9 cellular contexts compared by ENCODE assay signal in genomic region chr19:14563989-14564650, GRCh38. TPM values are rescaled to one million over a fixed set of nuclear protein-coding genes. Genes with fewer than 3 reads are reported as not detected.
DNase-seq lines count a peak whose midpoint lies in the region; ATAC-seq, FAIRE-seq and TF ChIP-seq lines count a peak whose summit lies in the region.
"Had no signal": no experiment of that assay in that cellular context is flagged by ENCODE, and none has a peak within 500 bp of the region (broad histone marks: within the 10 kb centered on the region; RNA-seq: fewer than 3 reads in every experiment).

No MANE protein-coding gene starts in this region.

- DNase-seq in D721Med (ENCODE audit: insufficient read length, low spot score) (peak; percentile 44), NCI-H69 (lab: John Stamatoyannopoulos, UW) (peak; percentile 58)
- DNase-seq in activated naive CD8-positive, alpha-beta T cell treated with anti-CD3 and anti-CD28 coated beads, Interleukin-2, amount 50 U/mL, for 24 hours = peak; percentile 64
- peak in 5 of 10 donors; percentile 16 to 44 (median 34) for DNase-seq in naive thymus-derived CD8-positive, alpha-beta T cell

- peaks cover 8% of the 10 kb centered on the region for H3K36me3 Mint-ChIP-seq in activated naive CD8-positive, alpha-beta T cell treated with anti-CD3 and anti-CD28 coated beads, Interleukin-2, amount 50 U/mL, for 24 hours (ENCODE audit: low read depth)
- peaks cover 0 to 44% (median 2%) of the 10 kb centered on the region in 3 donors for H3K36me3 Mint-ChIP-seq in naive thymus-derived CD8-positive, alpha-beta T cell

- H3K4me1 Mint-ChIP-seq in activated naive CD8-positive, alpha-beta T cell treated with anti-CD3 and anti-CD28 coated beads, Interleukin-2, amount 50 U/mL, for 24 hours = peaks cover 33% of the 10 kb centered on the region
- peaks cover 27 to 52% (median 35%) of the 10 kb centered on the region in 4 donors for H3K4me1 Mint-ChIP-seq in naive thymus-derived CD8-positive, alpha-beta T cell

- no peaks in the 10 kb centered on the region for H3K9me3 Mint-ChIP-seq in activated naive CD8-positive, alpha-beta T cell treated with anti-CD3 and anti-CD28 coated beads, Interleukin-2, amount 50 U/mL, for 24 hours
- no peaks in the 10 kb centered on the region for H3K9me3 Mint-ChIP-seq in naive thymus-derived CD8-positive, alpha-beta T cell

- TF ChIP-seq CTCF in D721Med (IDR thresholded peaks at IDR 0.05; ENCODE audit: insufficient read depth, missing control alignments) = no peak

- no peak overlapping the region for H3K4me3 Mint-ChIP-seq in activated naive CD8-positive, alpha-beta T cell treated with anti-CD3 and anti-CD28 coated beads, Interleukin-2, amount 50 U/mL, for 24 hours
- H3K4me3 Mint-ChIP-seq in naive thymus-derived CD8-positive, alpha-beta T cell = peak overlapping the region in 1 of 10 donors; percentile 53

- H3K27ac Mint-ChIP-seq in activated naive CD8-positive, alpha-beta T cell treated with anti-CD3 and anti-CD28 coated beads, Interleukin-2, amount 50 U/mL, for 24 hours = peak overlapping the region; percentile 78
- H3K27ac Mint-ChIP-seq in naive thymus-derived CD8-positive, alpha-beta T cell = peak overlapping the region in 5 of 10 donors; percentile 24 to 69 (median 49)

- peak; percentile 60 for ATAC-seq in activated naive CD8-positive, alpha-beta T cell treated with anti-CD3 and anti-CD28 coated beads, Interleukin-2, amount 50 U/mL, for 24 hours
- peak; percentile 34 to 65 for ATAC-seq in naive thymus-derived CD8-positive, alpha-beta T cell
- no peak for ATAC-seq in HG02623 (IDR thresholded peaks at IDR 0.05; ENCODE audit: unreplicated experiment)
- ATAC-seq in GM21737 (IDR thresholded peaks at IDR 0.05; ENCODE audit: unreplicated experiment) = no peak
- no peak for ATAC-seq in HG02884 (IDR thresholded peaks at IDR 0.05; ENCODE audit: unreplicated experiment)
- ATAC-seq in GM18858 (IDR thresholded peaks at IDR 0.05; ENCODE audit: unreplicated experiment) = no peak

- no peak for FAIRE-seq in D721Med (lab: Jason Lieb, UNC)

- no peaks in the 10 kb centered on the region for H3K27me3 Mint-ChIP-seq in activated naive CD8-positive, alpha-beta T cell treated with anti-CD3 and anti-CD28 coated beads, Interleukin-2, amount 50 U/mL, for 24 hours
- no peaks in the 10 kb centered on the region for H3K27me3 Mint-ChIP-seq in naive thymus-derived CD8-positive, alpha-beta T cell

- POLR2A ChIA-PET in naive thymus-derived CD8-positive, alpha-beta T cell (lab: Charles Lee) = interaction anchor here (0.6 kb wide), 1 partner anchor 197 kb away, joined by 3 read pairs; no protein-coding TSS in a partner anchor

RNA-seq across cellular contexts. Expression of gene NDUFB7, which starts 7.7 kb away (rescaled TPM):
- total RNA-seq in naive thymus-derived CD8-positive, alpha-beta T cell = 10 to 100 TPM; 61.6 to 64.6 TPM
- polyA plus RNA-seq in naive thymus-derived CD8-positive, alpha-beta T cell = 100 to 1,000 TPM; 209 to 236 (median 230) TPM

RNA-seq across cellular contexts. Expression of gene CLEC17A, which starts 18.8 kb away (rescaled TPM):
- 1 to 10 TPM; 4.0 to 4.3 TPM for total RNA-seq in naive thymus-derived CD8-positive, alpha-beta T cell
- not detected for polyA plus RNA-seq in naive thymus-derived CD8-positive, alpha-beta T cell
- polyA plus RNA-seq: aorta had no signal

RNA-seq across cellular contexts. Expression of gene TECR, which starts 34.7 kb away (rescaled TPM):
- total RNA-seq in naive thymus-derived CD8-positive, alpha-beta T cell = 100 to 1,000 TPM; 179 to 182 TPM
- polyA plus RNA-seq in naive thymus-derived CD8-positive, alpha-beta T cell = 100 to 1,000 TPM; 193 to 300 (median 261) TPM

RNA-seq across cellular contexts. Expression of gene DNAJB1, which starts 45.9 kb away (rescaled TPM):
- total RNA-seq in naive thymus-derived CD8-positive, alpha-beta T cell = 100 to 1,000 TPM; 165 to 171 TPM
- 100 to 1,000 TPM; 205 to 348 (median 344) TPM for polyA plus RNA-seq in naive thymus-derived CD8-positive, alpha-beta T cell

Comparison
In these comparisons a context has a peak if more than half of its experiments do, and no peak if none do; other contexts are left out.
1. ATAC-seq: peak in activated naive CD8-positive, alpha-beta T cell treated with anti-CD3 and anti-CD28 coated beads, Interleukin-2, amount 50 U/mL, for 24 hours (single experiment) and naive thymus-derived CD8-positive, alpha-beta T cell (2 of 2); none in HG02623 (single experiment), GM21737 (single experiment), HG02884 (single experiment) and GM18858 (single experiment).